Comparison of ENCODE assay signal across 1 cellular context in the genomic region with DNA sequence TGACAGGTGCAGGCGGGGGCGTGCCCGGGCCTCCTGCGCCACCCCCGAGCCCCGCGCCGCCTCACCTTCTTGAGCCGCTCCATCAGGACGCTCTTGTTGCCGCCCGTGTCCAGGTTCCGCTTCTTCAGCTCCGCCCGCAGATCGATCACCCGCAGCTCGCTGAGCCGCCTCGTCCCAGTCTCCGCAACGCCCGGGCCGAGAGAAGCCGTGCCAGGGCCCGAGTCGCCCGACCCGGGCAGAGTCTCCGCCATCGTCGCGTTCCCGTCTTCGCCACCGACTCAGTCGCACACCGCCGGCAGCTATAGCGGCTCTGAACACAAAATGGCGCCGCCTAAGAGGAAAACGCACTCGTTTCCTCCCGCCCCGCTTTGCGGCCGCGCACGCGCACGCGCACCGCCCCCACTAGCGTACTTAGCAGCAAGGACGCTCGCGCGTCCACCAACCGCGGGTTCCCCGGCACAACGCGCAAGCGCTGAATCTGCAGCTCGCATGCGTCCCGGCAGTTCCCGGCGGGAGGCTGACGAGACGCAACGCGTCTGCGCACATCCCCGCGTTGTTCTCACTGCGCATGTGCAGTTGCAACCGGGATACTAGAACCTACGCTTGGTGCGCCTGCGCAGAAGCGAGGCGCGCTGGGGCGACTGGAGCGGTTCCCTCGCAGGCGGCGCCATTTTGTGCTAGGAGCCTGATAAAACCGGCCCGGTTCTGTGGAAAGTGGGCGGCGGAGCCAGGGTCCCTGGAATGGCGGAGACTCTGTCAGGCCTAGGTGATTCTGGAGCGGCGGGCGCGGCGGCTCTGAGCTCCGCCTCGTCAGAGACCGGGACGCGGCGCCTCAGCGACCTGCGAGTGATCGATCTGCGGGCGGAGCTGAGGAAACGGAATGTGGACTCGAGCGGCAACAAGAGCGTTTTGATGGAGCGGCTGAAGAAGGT.
TF ChIP-seq lines count a peak whose summit lies in the region.

A gene (plus strand): TSS at position 619 of the 932 bp plus-strand sequence. CDS start 123 bp downstream, at position 742.
A gene (minus strand): TSS at position 312 of the 932 bp plus-strand sequence. CDS start 61 bp downstream, at position 251.

TF ChIP-seq in HEK293, 187 proteins besides CTCF, POLR2A, EP300 and RAD21 (continued from another document):
- TF ChIP-seq, protein P1, sequence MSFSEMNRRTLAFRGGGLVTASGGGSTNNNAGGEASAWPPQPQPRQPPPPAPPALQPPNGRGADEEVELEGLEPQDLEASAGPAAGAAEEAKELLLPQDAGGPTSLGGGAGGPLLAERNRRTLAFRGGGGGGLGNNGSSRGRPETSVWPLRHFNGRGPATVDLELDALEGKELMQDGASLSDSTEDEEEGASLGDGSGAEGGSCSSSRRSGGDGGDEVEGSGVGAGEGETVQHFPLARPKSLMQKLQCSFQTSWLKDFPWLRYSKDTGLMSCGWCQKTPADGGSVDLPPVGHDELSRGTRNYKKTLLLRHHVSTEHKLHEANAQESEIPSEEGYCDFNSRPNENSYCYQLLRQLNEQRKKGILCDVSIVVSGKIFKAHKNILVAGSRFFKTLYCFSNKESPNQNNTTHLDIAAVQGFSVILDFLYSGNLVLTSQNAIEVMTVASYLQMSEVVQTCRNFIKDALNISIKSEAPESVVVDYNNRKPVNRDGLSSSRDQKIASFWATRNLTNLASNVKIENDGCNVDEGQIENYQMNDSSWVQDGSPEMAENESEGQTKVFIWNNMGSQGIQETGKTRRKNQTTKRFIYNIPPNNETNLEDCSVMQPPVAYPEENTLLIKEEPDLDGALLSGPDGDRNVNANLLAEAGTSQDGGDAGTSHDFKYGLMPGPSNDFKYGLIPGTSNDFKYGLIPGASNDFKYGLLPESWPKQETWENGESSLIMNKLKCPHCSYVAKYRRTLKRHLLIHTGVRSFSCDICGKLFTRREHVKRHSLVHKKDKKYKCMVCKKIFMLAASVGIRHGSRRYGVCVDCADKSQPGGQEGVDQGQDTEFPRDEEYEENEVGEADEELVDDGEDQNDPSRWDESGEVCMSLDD (tag by site-specific recombination; IDR thresholded peaks at IDR 0.05): no peak
- TF ChIP-seq, protein P2, sequence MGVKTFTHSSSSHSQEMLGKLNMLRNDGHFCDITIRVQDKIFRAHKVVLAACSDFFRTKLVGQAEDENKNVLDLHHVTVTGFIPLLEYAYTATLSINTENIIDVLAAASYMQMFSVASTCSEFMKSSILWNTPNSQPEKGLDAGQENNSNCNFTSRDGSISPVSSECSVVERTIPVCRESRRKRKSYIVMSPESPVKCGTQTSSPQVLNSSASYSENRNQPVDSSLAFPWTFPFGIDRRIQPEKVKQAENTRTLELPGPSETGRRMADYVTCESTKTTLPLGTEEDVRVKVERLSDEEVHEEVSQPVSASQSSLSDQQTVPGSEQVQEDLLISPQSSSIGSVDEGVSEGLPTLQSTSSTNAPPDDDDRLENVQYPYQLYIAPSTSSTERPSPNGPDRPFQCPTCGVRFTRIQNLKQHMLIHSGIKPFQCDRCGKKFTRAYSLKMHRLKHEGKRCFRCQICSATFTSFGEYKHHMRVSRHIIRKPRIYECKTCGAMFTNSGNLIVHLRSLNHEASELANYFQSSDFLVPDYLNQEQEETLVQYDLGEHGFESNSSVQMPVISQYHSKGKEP (tag by site-specific recombination; IDR thresholded peaks at IDR 0.05): no peak
- TF ChIP-seq ZNF426 (tag by site-specific recombination; IDR thresholded peaks at IDR 0.05): no peak
- TF ChIP-seq, protein P3, sequence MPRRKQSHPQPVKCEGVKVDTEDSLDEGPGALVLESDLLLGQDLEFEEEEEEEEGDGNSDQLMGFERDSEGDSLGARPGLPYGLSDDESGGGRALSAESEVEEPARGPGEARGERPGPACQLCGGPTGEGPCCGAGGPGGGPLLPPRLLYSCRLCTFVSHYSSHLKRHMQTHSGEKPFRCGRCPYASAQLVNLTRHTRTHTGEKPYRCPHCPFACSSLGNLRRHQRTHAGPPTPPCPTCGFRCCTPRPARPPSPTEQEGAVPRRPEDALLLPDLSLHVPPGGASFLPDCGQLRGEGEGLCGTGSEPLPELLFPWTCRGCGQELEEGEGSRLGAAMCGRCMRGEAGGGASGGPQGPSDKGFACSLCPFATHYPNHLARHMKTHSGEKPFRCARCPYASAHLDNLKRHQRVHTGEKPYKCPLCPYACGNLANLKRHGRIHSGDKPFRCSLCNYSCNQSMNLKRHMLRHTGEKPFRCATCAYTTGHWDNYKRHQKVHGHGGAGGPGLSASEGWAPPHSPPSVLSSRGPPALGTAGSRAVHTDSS (tag by site-specific recombination; IDR thresholded peaks at IDR 0.05): no peak
- TF ChIP-seq ZNF530 (tag by site-specific recombination; IDR thresholded peaks at IDR 0.05; ENCODE audit: low read depth): no peak
- TF ChIP-seq ZNF623 (tag by site-specific recombination; IDR thresholded peaks at IDR 0.05): no peak
- TF ChIP-seq, protein P4, sequence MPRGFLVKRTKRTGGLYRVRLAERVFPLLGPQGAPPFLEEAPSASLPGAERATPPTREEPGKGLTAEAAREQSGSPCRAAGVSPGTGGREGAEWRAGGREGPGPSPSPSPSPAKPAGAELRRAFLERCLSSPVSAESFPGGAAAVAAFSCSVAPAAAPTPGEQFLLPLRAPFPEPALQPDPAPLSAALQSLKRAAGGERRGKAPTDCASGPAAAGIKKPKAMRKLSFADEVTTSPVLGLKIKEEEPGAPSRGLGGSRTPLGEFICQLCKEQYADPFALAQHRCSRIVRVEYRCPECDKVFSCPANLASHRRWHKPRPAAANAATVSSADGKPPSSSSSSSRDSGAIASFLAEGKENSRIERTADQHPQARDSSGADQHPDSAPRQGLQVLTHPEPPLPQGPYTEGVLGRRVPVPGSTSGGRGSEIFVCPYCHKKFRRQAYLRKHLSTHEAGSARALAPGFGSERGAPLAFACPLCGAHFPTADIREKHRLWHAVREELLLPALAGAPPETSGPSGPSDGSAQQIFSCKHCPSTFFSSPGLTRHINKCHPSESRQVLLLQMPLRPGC (tag by site-specific recombination; IDR thresholded peaks at IDR 0.05): peak; percentile 64; the same call in 1 of the 2 replicates
- peak; percentile 42; the same call in 1 of the 2 replicates for TF ChIP-seq ZBTB20 (tag by site-specific recombination; IDR thresholded peaks at IDR 0.05)
- TF ChIP-seq ZNF600 (tag by site-specific recombination; IDR thresholded peaks at IDR 0.05): peak; percentile 23; the same call in 1 of the 2 replicates
- TF ChIP-seq, protein P5, sequence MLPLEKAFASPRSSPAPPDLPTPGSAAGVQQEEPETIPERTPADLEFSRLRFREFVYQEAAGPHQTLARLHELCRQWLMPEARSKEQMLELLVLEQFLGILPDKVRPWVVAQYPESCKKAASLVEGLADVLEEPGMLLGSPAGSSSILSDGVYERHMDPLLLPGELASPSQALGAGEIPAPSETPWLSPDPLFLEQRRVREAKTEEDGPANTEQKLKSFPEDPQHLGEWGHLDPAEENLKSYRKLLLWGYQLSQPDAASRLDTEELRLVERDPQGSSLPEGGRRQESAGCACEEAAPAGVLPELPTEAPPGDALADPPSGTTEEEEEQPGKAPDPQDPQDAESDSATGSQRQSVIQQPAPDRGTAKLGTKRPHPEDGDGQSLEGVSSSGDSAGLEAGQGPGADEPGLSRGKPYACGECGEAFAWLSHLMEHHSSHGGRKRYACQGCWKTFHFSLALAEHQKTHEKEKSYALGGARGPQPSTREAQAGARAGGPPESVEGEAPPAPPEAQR (tag by site-specific recombination; IDR thresholded peaks at IDR 0.05): no peak
- TF ChIP-seq, protein P6, sequence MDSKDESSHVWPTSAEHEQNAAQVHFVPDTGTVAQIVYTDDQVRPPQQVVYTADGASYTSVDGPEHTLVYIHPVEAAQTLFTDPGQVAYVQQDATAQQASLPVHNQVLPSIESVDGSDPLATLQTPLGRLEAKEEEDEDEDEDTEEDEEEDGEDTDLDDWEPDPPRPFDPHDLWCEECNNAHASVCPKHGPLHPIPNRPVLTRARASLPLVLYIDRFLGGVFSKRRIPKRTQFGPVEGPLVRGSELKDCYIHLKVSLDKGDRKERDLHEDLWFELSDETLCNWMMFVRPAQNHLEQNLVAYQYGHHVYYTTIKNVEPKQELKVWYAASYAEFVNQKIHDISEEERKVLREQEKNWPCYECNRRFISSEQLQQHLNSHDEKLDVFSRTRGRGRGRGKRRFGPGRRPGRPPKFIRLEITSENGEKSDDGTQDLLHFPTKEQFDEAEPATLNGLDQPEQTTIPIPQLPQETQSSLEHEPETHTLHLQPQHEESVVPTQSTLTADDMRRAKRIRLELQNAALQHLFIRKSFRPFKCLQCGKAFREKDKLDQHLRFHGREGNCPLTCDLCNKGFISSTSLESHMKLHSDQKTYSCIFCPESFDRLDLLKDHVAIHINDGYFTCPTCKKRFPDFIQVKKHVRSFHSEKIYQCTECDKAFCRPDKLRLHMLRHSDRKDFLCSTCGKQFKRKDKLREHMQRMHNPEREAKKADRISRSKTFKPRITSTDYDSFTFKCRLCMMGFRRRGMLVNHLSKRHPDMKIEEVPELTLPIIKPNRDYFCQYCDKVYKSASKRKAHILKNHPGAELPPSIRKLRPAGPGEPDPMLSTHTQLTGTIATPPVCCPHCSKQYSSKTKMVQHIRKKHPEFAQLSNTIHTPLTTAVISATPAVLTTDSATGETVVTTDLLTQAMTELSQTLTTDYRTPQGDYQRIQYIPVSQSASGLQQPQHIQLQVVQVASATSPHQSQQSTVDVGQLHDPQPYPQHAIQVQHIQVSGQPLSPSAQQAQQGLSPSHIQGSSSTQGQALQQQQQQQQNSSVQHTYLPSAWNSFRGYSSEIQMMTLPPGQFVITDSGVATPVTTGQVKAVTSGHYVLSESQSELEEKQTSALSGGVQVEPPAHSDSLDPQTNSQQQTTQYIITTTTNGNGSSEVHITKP (tag by site-specific recombination; IDR thresholded peaks at IDR 0.05): peak; percentile 31; the same call in 1 of the 2 replicates
- peak; percentile 86 for TF ChIP-seq ZBTB17 (tag by site-specific recombination; IDR thresholded peaks at IDR 0.05)
- TF ChIP-seq, protein P7, sequence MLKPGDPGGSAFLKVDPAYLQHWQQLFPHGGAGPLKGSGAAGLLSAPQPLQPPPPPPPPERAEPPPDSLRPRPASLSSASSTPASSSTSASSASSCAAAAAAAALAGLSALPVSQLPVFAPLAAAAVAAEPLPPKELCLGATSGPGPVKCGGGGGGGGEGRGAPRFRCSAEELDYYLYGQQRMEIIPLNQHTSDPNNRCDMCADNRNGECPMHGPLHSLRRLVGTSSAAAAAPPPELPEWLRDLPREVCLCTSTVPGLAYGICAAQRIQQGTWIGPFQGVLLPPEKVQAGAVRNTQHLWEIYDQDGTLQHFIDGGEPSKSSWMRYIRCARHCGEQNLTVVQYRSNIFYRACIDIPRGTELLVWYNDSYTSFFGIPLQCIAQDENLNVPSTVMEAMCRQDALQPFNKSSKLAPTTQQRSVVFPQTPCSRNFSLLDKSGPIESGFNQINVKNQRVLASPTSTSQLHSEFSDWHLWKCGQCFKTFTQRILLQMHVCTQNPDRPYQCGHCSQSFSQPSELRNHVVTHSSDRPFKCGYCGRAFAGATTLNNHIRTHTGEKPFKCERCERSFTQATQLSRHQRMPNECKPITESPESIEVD (tag by site-specific recombination; IDR thresholded peaks at IDR 0.05): no peak
- TF ChIP-seq SP3 (tag by site-specific recombination; IDR thresholded peaks at IDR 0.05): peak; percentile 59
- no peak for TF ChIP-seq ZSCAN23 (tag by site-specific recombination; IDR thresholded peaks at IDR 0.05)
- peak; percentile 19; the same call in 1 of the 2 replicates for TF ChIP-seq ZXDB (tag by site-specific recombination; IDR thresholded peaks at IDR 0.05)
- no peak for TF ChIP-seq ZNF544 (tag by site-specific recombination; IDR thresholded peaks at IDR 0.05)
- no peak; the same call in 1 of the 2 replicates for TF ChIP-seq ZNF121 (tag by site-specific recombination; IDR thresholded peaks at IDR 0.05)
- no peak for TF ChIP-seq ZNF404 (tag by site-specific recombination; IDR thresholded peaks at IDR 0.05)
- no peak for TF ChIP-seq ZNF155 (tag by site-specific recombination; IDR thresholded peaks at IDR 0.05)
- peak; percentile 90 for TF ChIP-seq ZNF76 (tag by site-specific recombination; IDR thresholded peaks at IDR 0.05; ENCODE audit: borderline replicate concordance, low read depth)
- TF ChIP-seq ZNF211 (tag by site-specific recombination; IDR thresholded peaks at IDR 0.05; ENCODE audit: low read depth): no peak
- no peak for TF ChIP-seq ZSCAN30 (tag by site-specific recombination; IDR thresholded peaks at IDR 0.05)
- TF ChIP-seq, protein P8, sequence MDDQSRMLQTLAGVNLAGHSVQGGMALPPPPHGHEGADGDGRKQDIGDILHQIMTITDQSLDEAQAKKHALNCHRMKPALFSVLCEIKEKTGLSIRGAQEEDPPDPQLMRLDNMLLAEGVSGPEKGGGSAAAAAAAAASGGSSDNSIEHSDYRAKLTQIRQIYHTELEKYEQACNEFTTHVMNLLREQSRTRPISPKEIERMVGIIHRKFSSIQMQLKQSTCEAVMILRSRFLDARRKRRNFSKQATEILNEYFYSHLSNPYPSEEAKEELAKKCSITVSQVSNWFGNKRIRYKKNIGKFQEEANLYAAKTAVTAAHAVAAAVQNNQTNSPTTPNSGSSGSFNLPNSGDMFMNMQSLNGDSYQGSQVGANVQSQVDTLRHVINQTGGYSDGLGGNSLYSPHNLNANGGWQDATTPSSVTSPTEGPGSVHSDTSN (CRISPR knock-in tag; IDR thresholded peaks at IDR 0.05): peak; percentile 53; the same call in 1 of the 2 replicates
- 0 out of 2 replicates have a peak, but pooled peaks have one; percentile 45 for TF ChIP-seq ZNF221 (tag by site-specific recombination; IDR thresholded peaks at IDR 0.05; ENCODE audit: borderline replicate concordance)
- no peak for TF ChIP-seq ZNF621 (tag by site-specific recombination; IDR thresholded peaks at IDR 0.05)
- TF ChIP-seq KLF1 (tag by site-specific recombination; IDR thresholded peaks at IDR 0.05): no peak
- TF ChIP-seq, protein P9, sequence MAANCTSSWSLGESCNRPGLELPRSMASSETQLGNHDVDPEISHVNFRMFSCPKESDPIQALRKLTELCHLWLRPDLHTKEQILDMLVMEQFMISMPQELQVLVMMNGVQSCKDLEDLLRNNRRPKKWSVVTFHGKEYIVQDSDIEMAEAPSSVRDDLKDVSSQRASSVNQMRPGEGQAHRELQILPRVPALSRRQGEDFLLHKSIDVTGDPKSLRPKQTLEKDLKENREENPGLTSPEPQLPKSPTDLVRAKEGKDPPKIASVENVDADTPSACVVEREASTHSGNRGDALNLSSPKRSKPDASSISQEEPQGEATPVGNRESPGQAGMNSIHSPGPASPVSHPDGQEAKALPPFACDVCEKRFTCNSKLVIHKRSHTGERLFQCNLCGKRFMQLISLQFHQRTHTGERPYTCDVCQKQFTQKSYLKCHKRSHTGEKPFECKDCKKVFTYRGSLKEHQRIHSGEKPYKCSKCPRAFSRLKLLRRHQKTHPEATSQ (tag by site-specific recombination; IDR thresholded peaks at IDR 0.05): no peak
- no peak for TF ChIP-seq ZBTB1 (tag by site-specific recombination; IDR thresholded peaks at IDR 0.05)
